Comparison of ENCODE assay signal across 9 cellular contexts in the genomic region with DNA sequence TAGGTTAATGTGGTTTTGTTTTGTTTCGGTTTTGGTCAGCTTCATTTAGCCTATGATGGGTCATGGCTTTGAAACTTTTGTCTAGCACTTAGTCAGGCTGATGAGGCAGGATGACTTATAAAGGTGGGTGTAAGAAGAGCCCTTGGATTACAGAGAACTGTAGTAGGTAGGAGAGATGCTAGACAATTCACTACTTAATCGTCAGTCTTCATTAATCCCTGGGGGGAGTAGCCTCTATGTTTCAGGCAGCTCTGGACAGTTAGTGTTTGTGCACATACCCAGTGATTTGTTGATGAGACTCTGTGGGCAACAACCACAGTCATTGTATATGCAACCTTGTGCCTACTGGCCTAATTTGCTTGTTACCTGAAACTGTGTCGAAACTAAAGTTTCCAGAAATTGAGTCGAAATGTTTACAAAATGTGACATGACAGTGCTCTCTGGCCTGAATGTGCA.
DNase-seq lines count a peak whose midpoint lies in the region; ATAC-seq, FAIRE-seq and TF ChIP-seq lines count a peak whose summit lies in the region.
"Had no signal": no experiment of that assay in that cellular context is flagged by ENCODE, and none has a peak within 500 bp of the region (broad histone marks: within the 10 kb centered on the region; RNA-seq: fewer than 3 reads in every experiment).

No MANE protein-coding gene starts in this region.

- TF ChIP-seq CTCF in GM10266 (IDR thresholded peaks at IDR 0.05; ENCODE audit: control insufficient read depth, insufficient read depth, low read depth, missing control alignments), result no peak
- TF ChIP-seq CTCF in GM20000 (IDR thresholded peaks at IDR 0.05; ENCODE audit: extremely low read depth, missing control alignments), result no peak
- no peak for TF ChIP-seq CTCF in fibroblast of mammary gland (conservative IDR thresholded peaks at IDR 0.05; ENCODE audit: control insufficient read depth, insufficient read depth, low read depth, low read length)
- no peak for TF ChIP-seq CTCF in adrenal gland (IDR thresholded peaks at IDR 0.05)
- no peak for TF ChIP-seq CTCF in kidney (IDR thresholded peaks at IDR 0.05; ENCODE audit: borderline replicate concordance, extremely low read depth, insufficient read depth)

- no peak for TF ChIP-seq POLR2A in adrenal gland (IDR thresholded peaks at IDR 0.05)

- H3K4me1 ChIP-seq in adrenal gland (replicated peaks in 1 of 2) (peaks cover 0 to 13% of the 10 kb centered on the region in 2 donors), kidney (ENCODE audit: control insufficient read depth in 1 of 2, insufficient read depth in 1 of 2, low read depth in 1 of 2, low read length in 2 of 2) (peaks cover 6 to 17% of the 10 kb centered on the region in 2 donors)

- H3K27me3 ChIP-seq in adrenal gland, result no peaks in the 10 kb centered on the region
- H3K27me3 ChIP-seq: SJSA1 had no signal

- no peak overlapping the region for H3K9ac ChIP-seq in kidney (ENCODE audit: low read length in 2 of 2)

- H3K9me3 ChIP-seq in adrenal gland (replicated peaks in 1 of 3) (no peaks in the 10 kb centered on the region), kidney (ENCODE audit: control insufficient read depth in 1 of 2, low read length in 2 of 2) (no peaks in the 10 kb centered on the region)
- H3K9me3 ChIP-seq: SJSA1 had no signal

- no peak for FAIRE-seq in kidney (lab: Jason Lieb, UNC)

- H3K27ac ChIP-seq in adrenal gland (no peak overlapping the region), kidney (ENCODE audit: low read depth in 2 of 2, low read length in 2 of 2) (no peak overlapping the region)
- H3K27ac ChIP-seq: SJSA1 had no signal

- peak; percentile 38 for DNase-seq in GM10266 (ENCODE audit: extremely low spot score)
- peak; percentile 13 for DNase-seq in GM20000 (ENCODE audit: low spot score)
- peak; percentile 80 for DNase-seq in fibroblast of mammary gland (ENCODE audit: low read depth)
- DNase-seq in adrenal gland, result no peak
- DNase-seq in kidney, result no peak
- DNase-seq in NCI-H446 (lab: John Stamatoyannopoulos, UW), result no peak
- DNase-seq in SW 1271 (lab: John Stamatoyannopoulos, UW), result no peak

- 84 to 90% (median 88%) methylated on average over 4 of the region's 4 CpGs for WGBS in adrenal gland, 4 donors

- peak; percentile 97 for ATAC-seq in HG03432 (IDR thresholded peaks at IDR 0.05; ENCODE audit: unreplicated experiment)

- no peak overlapping the region for H3K4me3 ChIP-seq in fibroblast of mammary gland (ENCODE audit: control insufficient read depth, low read depth, low read length)
- H3K4me3 ChIP-seq in adrenal gland, result no peak overlapping the region
- H3K4me3 ChIP-seq in kidney (ENCODE audit: low read length in 2 of 2), result no peak overlapping the region
- H3K4me3 ChIP-seq: SJSA1 had no signal

- intact Hi-C loops in adrenal gland (cut with DNase I) (no loop called here), kidney (cut with DNase I) (no loop called here)

- peaks cover 0 to 35% of the 10 kb centered on the region in 2 donors for H3K36me3 ChIP-seq in adrenal gland (replicated peaks in 1 of 2)
- H3K36me3 ChIP-seq in kidney (ENCODE audit: control insufficient read depth in 1 of 2, insufficient read depth in 2 of 2, low read length in 2 of 2), result peaks cover 19 to 26% of the 10 kb centered on the region in 2 donors

Comparison
In these comparisons a context has a peak if more than half of its experiments do, and no peak if none do; other contexts are left out.
1. DNase-seq: peak in GM10266 (single experiment), GM20000 (single experiment) and fibroblast of mammary gland (single experiment); none in adrenal gland (0 of 7), kidney (single experiment), NCI-H446 (0 of 2) and SW 1271 (0 of 2).